9 cellular contexts compared by ENCODE assay signal in genomic region chr9:94140791-94141790, GRCh38. TPM values are rescaled to one million over a fixed set of nuclear protein-coding genes. Genes with fewer than 3 reads are reported as not detected.
DNase-seq lines count a peak whose midpoint lies in the region; ATAC-seq, FAIRE-seq and TF ChIP-seq lines count a peak whose summit lies in the region.
"Had no signal": no experiment of that assay in that cellular context is flagged by ENCODE, and none has a peak within 500 bp of the region (broad histone marks: within the 10 kb centered on the region; RNA-seq: fewer than 3 reads in every experiment).

No MANE protein-coding gene starts in this region.

- H3K36me3 ChIP-seq in endothelial cell of umbilical vein (ENCODE audit: control insufficient read depth in 2 of 2, extremely low read depth in 1 of 2, insufficient read depth in 2 of 2, low read length in 2 of 2) (no peaks in the 10 kb centered on the region), upper lobe of left lung (no peaks in the 10 kb centered on the region)

- TF ChIP-seq EP300 in upper lobe of left lung (IDR thresholded peaks at IDR 0.05): no peak

- no peak overlapping the region for H3K9ac ChIP-seq in endothelial cell of umbilical vein (replicated peaks; ENCODE audit: extremely low read depth, insufficient read depth, low read length)

- CTCF ChIA-PET in RWPE1 (lab: Yijun Ruan, JAX) (no interaction called here), endothelial cell of umbilical vein (lab: Charles Lee) (interaction anchor here (1.5 to 2.6 kb wide), 4 partner anchors 8 to 72 kb away, joined by 3 to 9 read pairs (median 6); no protein-coding TSS in a partner anchor)

- H3K9me3 Mint-ChIP-seq in nephron: no peaks in the 10 kb centered on the region
- H3K9me3 Mint-ChIP-seq: natural killer cell had no signal

- H3K4me3 ChIP-seq in endothelial cell of umbilical vein (replicated peaks in 1 of 3; ENCODE audit: insufficient read depth in 1 of 3, low read depth in 1 of 3, low read length in 3 of 3): no peak overlapping the region
- H3K4me3 ChIP-seq in upper lobe of left lung: no peak overlapping the region

- no peaks in the 10 kb centered on the region for H3K36me3 Mint-ChIP-seq in nephron (ENCODE audit: low read depth)
- H3K36me3 Mint-ChIP-seq: natural killer cell had no signal

- H3K4me2 ChIP-seq in endothelial cell of umbilical vein (ENCODE audit: insufficient read depth, low read length): no peak overlapping the region

- H3K4me1 Mint-ChIP-seq in nephron: peaks cover 40% of the 10 kb centered on the region
- H3K4me1 Mint-ChIP-seq: natural killer cell had no signal

- H3K4me3 Mint-ChIP-seq in nephron: peak overlapping the region in 2 of 3 experiments; percentile 27 to 29
- H3K4me3 Mint-ChIP-seq: natural killer cell had no signal

- 70 to 75% methylated on average over 13 of the region's 13 CpGs for WGBS in upper lobe of left lung, 2 donors

- no peaks in the 10 kb centered on the region for H3K27me3 ChIP-seq in endothelial cell of umbilical vein (ENCODE audit: control insufficient read depth in 2 of 2, insufficient read depth in 2 of 2, low read length in 2 of 2)
- no peaks in the 10 kb centered on the region for H3K27me3 ChIP-seq in upper lobe of left lung

- H3K9me1 ChIP-seq in endothelial cell of umbilical vein (replicated peaks; ENCODE audit: control insufficient read depth, extremely low read depth, insufficient read depth, low read length): no peaks in the 10 kb centered on the region

- no peaks in the 10 kb centered on the region for H3K9me3 ChIP-seq in endothelial cell of umbilical vein (replicated peaks; ENCODE audit: control insufficient read depth, insufficient read depth, low read length)
- H3K9me3 ChIP-seq in upper lobe of left lung: no peaks in the 10 kb centered on the region

- H3K79me2 ChIP-seq in endothelial cell of umbilical vein (ENCODE audit: control insufficient read depth, insufficient read depth, low read length): no peaks in the 10 kb centered on the region

- intact Hi-C loops in endothelial cell of umbilical vein (cut with micrococcal nuclease): loop anchor here (1.0 kb wide), 2 partner anchors 25 to 72 kb away; no protein-coding TSS in a partner anchor

- TF ChIP-seq POLR2A in endothelial cell of umbilical vein (IDR thresholded peaks at IDR 0.05; ENCODE audit: low read depth, low read length) (no peak), upper lobe of left lung (IDR thresholded peaks at IDR 0.05) (no peak)

- peaks cover 15% of the 10 kb centered on the region for H3K4me1 ChIP-seq in endothelial cell of umbilical vein (ENCODE audit: control insufficient read depth, extremely low read depth, insufficient read depth, low read length)
- peaks cover 3 to 27% (median 21%) of the 10 kb centered on the region in 4 donors for H3K4me1 ChIP-seq in upper lobe of left lung

- POLR2A ChIA-PET in RWPE1 (lab: Yijun Ruan, JAX; ENCODE audit: low non-redundant PET): interaction anchor here (0.6 kb wide), 1 partner anchor 136 kb away, joined by 3 read pairs; no protein-coding TSS in a partner anchor
- POLR2A ChIA-PET in endothelial cell of umbilical vein (lab: Charles Lee): interaction anchor here (0.5 kb wide), 1 partner anchor 16 kb away, joined by 6 read pairs; no protein-coding TSS in a partner anchor

- H3K27ac ChIP-seq in RWPE1 (peak overlapping the region; percentile 99), endothelial cell of umbilical vein (ENCODE audit: insufficient read depth, low read depth, low read length) (peak overlapping the region; percentile 87), upper lobe of left lung (peak overlapping the region; percentile 62 to 89 (median 72))

- H3K27ac Mint-ChIP-seq in nephron: peak overlapping the region; percentile 83 to 91 (median 90)
- H3K27ac Mint-ChIP-seq: natural killer cell had no signal

- H2AFZ ChIP-seq in endothelial cell of umbilical vein (ENCODE audit: low read depth, low read length): no peak overlapping the region

- no peaks in the 10 kb centered on the region for H4K20me1 ChIP-seq in endothelial cell of umbilical vein (replicated peaks; ENCODE audit: control insufficient read depth, extremely low read depth, insufficient read depth, low read length)

- dilution Hi-C loops in endothelial cell of umbilical vein (cut with MboI; ENCODE audit: extremely low pct_ligation_motif_present, low sequenced_read_pairs): no loop called here

- FAIRE-seq in endothelial cell of umbilical vein (lab: Jason Lieb, UNC): no peak
- FAIRE-seq: bronchial epithelial cell had no signal

- BruUV-seq in endothelial cell of umbilical vein (replicated peaks; lab: Mats Ljungman, UMichigan): no TSS peak

- DNase-seq in RWPE1 (ENCODE audit: low spot score): no peak
- DNase-seq in endothelial cell of umbilical vein (ENCODE audit: low read depth, low spot score): no peak
- no peak for DNase-seq in upper lobe of left lung
- no peak for DNase-seq in RKO (ENCODE audit: low spot score)
- DNase-seq in NCI-H2081 treated with DMSO at 0.1 percent for 48 hours (lab: John Stamatoyannopoulos, UW): no peak
- DNase-seq: natural killer cell had no signal

- TF ChIP-seq CTCF in RWPE1 (conservative IDR thresholded peaks at IDR 0.05; ENCODE audit: low read depth) (no peak), endothelial cell of umbilical vein (IDR thresholded peaks at IDR 0.05; ENCODE audit: extremely low read depth in 1 of 2, insufficient read depth in 1 of 2, low read depth in 1 of 2, low read length in 2 of 2) (no peak), nephron (IDR thresholded peaks at IDR 0.05; ENCODE audit: unreplicated experiment in 3 of 3) (no peak), upper lobe of left lung (IDR thresholded peaks at IDR 0.05) (no peak)

- peaks cover 3% of the 10 kb centered on the region for H3K27me3 Mint-ChIP-seq in nephron (ENCODE audit: low read depth)

- ATAC-seq in upper lobe of left lung (ENCODE audit: low FRiP score in 2 of 2): peak; percentile 20 to 47
- no peak for ATAC-seq in GM21447 (IDR thresholded peaks at IDR 0.05; ENCODE audit: unreplicated experiment)
- ATAC-seq: natural killer cell had no signal

TF ChIP-seq in endothelial cell of umbilical vein, 7 proteins besides CTCF, POLR2A, EP300 and RAD21:
- TF ChIP-seq GATA2 (IDR thresholded peaks at IDR 0.05; ENCODE audit: insufficient read depth, insufficient read length, low read depth, low read length) (no peak), EZH2 (IDR thresholded peaks at IDR 0.05; ENCODE audit: borderline replicate concordance, low read depth, low read length, severe bottlenecking) (no peak), MYC (IDR thresholded peaks at IDR 0.05; ENCODE audit: low read depth, low read length) (no peak), FOS (IDR thresholded peaks at IDR 0.05; ENCODE audit: borderline replicate concordance, insufficient read depth, low read length) (no peak), POLR2AphosphoS5 (IDR thresholded peaks at IDR 0.05; ENCODE audit: insufficient read depth, low read depth, low read length) (no peak), JUN (IDR thresholded peaks at IDR 0.05; ENCODE audit: borderline replicate concordance, insufficient read depth, insufficient read length, low read depth) (no peak)
- TF ChIP-seq, protein P1, sequence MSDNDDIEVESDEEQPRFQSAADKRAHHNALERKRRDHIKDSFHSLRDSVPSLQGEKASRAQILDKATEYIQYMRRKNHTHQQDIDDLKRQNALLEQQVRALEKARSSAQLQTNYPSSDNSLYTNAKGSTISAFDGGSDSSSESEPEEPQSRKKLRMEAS (IDR thresholded peaks at IDR 0.05; ENCODE audit: insufficient read depth, insufficient read length): no peak

RNA-seq across cellular contexts. Expression of gene PTPDC1, which starts 56.8 kb away (rescaled TPM):
- total RNA-seq in endothelial cell of umbilical vein (9.1 TPM in 2 replicates), upper lobe of left lung (10 to 100 TPM in 4 of 6 donors, 1 to 10 TPM in 2; 9.0 to 24.5 (median 16.6) TPM)
- polyA plus RNA-seq in endothelial cell of umbilical vein: 3.5 and 4.3 TPM in 2 replicates
- polyA plus RNA-seq in endothelial cell of umbilical vein (2011; cell fraction: cytosol; rRNA removed): 3.8 and 4.4 TPM in 2 replicates
- 22.3 and 26.3 TPM in 2 replicates for polyA plus RNA-seq in endothelial cell of umbilical vein (2011; cell fraction: nucleus; rRNA removed)
- 5.8 and 6.0 TPM in 2 replicates for polyA plus RNA-seq in endothelial cell of umbilical vein (2012)
- 12.5 and 13.3 TPM in 2 replicates for polyA minus RNA-seq in endothelial cell of umbilical vein
- polyA minus RNA-seq in endothelial cell of umbilical vein (2011; cell fraction: cytosol; rRNA and poly(A)+ RNA removed): 5.7 TPM
- polyA minus RNA-seq in endothelial cell of umbilical vein (2011; cell fraction: nucleus; rRNA and poly(A)+ RNA removed): 17.6 and 24.0 TPM in 2 replicates
